ENCODE assay signal across 8 cellular contexts in the genomic region with DNA sequence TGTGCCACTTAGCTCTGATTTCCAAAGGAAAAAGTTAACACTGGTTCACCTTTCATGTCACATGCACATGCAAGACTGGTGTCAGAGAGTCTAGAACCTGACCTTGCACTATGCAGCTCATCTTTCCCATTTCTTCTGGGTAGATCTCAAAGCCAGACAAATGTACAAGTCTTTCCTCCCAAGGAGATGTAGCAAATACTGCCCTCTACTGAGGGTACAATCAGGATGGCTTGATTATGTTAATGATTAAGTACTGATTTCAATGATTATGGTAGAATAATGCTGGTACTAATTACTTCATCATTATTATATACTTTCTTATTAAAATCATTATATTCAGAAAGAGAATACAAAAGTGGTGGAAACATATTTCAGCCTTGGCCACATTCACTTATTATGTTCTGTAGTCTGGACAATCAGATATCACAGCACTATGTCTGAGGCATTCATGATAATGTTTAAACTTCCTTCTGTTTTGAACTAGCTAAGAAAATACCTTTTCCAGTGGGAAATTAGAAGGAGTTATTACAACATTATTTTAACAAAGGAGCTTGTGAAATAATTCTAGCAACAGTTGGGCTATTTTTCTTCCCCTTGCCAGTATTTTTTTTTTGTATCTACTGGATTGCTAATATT.
DNase-seq lines count a peak whose midpoint lies in the region; ATAC-seq and TF ChIP-seq lines count a peak whose summit lies in the region.

No MANE protein-coding gene starts in this region.

- no peaks in the 10 kb centered on the region for H3K9me3 ChIP-seq in Karpas-422 (ENCODE audit: low read length)

- ATAC-seq in foreskin keratinocyte (no peak), GM18870 (IDR thresholded peaks at IDR 0.05; ENCODE audit: unreplicated experiment) (no peak), HG03196 (IDR thresholded peaks at IDR 0.05; ENCODE audit: unreplicated experiment) (no peak)

- H3K27me3 ChIP-seq in Karpas-422 (ENCODE audit: low read length), result no peaks in the 10 kb centered on the region
- no peaks in the 10 kb centered on the region for H3K27me3 ChIP-seq in foreskin keratinocyte

- DNase-seq in G401 (ENCODE audit: low spot score) (peak; percentile 41), Karpas-422 (peak; percentile 77), SKM-1 treated with dmso at 0.1 percent for 144 hours (lab: John Stamatoyannopoulos, UW; ENCODE audit: unreplicated experiment) (peak; percentile 14), foreskin keratinocyte (peak; percentile 6 to 46), skeletal muscle cell (ENCODE audit: low read depth) (peak; percentile 15), NCI-H1048 (lab: John Stamatoyannopoulos, UW) (no peak)

- H3K36me3 ChIP-seq in Karpas-422 (ENCODE audit: insufficient read depth, low read length), result no peaks in the 10 kb centered on the region

- peak; percentile 79 for TF ChIP-seq CTCF in foreskin keratinocyte (conservative IDR thresholded peaks at IDR 0.05)

- H3K9me2 ChIP-seq in Karpas-422 (replicated peaks; ENCODE audit: insufficient read depth, low read length), result no peaks in the 10 kb centered on the region

- no peak overlapping the region for H3K4me2 ChIP-seq in Karpas-422 (ENCODE audit: low read depth, low read length, poor library complexity, severe bottlenecking)

- H2AFZ ChIP-seq in Karpas-422 (ENCODE audit: low read length), result no peak overlapping the region

- H3K27ac ChIP-seq in Karpas-422 (ENCODE audit: low read length) (no peak overlapping the region), foreskin keratinocyte (no peak overlapping the region)

- H3K9ac ChIP-seq in Karpas-422 (ENCODE audit: low read length), result no peak overlapping the region

- in situ Hi-C loops in G401 (cut with HindIII; ENCODE audit: low sequenced_read_pairs), result no loop called here

- no peaks in the 10 kb centered on the region for H3K4me1 ChIP-seq in Karpas-422 (ENCODE audit: low read length)
- H3K4me1 ChIP-seq in foreskin keratinocyte, result no peaks in the 10 kb centered on the region

- H3K79me2 ChIP-seq in Karpas-422 (ENCODE audit: low read length), result no peaks in the 10 kb centered on the region

- H4K20me1 ChIP-seq in Karpas-422 (ENCODE audit: insufficient read depth, low read depth, low read length), result no peaks in the 10 kb centered on the region

- H3K4me3 ChIP-seq in Karpas-422 (ENCODE audit: low read length) (no peak overlapping the region), skeletal muscle cell (ENCODE audit: low read depth, low read length) (no peak overlapping the region)
